ENCODE assay signal across 25 cellular contexts in genomic region chr11:61796127-61796526, GRCh38. TPM values are rescaled to one million over a fixed set of nuclear protein-coding genes. Genes with fewer than 3 reads are reported as not detected.
A peak's percentile ranks its signal among the peaks of the same experiment; 100 is the strongest.
DNase-seq lines count a peak whose midpoint lies in the region; ATAC-seq, FAIRE-seq and TF ChIP-seq lines count a peak whose summit lies in the region.
"Had no signal": no experiment of that assay in that cellular context is flagged by ENCODE, and none has a peak within 500 bp of the region (broad histone marks: within the 10 kb centered on the region; RNA-seq: fewer than 3 reads in every experiment).

No MANE protein-coding gene starts in this region.

- TF ChIP-seq CTCF in A673 (conservative IDR thresholded peaks at IDR 0.05; ENCODE audit: low read depth, low read length) (no peak), Loucy (conservative IDR thresholded peaks at IDR 0.05; ENCODE audit: low read length) (no peak), K562 (IDR thresholded peaks at IDR 0.05 in 2 of 3, conservative IDR thresholded peaks at IDR 0.05 in 1 of 3; ENCODE audit: insufficient read depth in 2 of 3, low read depth in 1 of 3, low read length in 3 of 3) (no peak)

- ATAC-seq in K562, result no peak
- ATAC-seq: HCT116, Panc1 had no signal

- H3F3A ChIP-seq in Loucy (ENCODE audit: low read depth), result peaks cover 4% of the 10 kb centered on the region; the same call in 1 of the 2 replicates

- peaks cover 3% of the 10 kb centered on the region for H3K9me1 ChIP-seq in K562 (ENCODE audit: control insufficient read depth, insufficient read depth, low read length)

- CTCF ChIA-PET in A673 (lab: Charles Lee) (interaction anchor here (0.9 to 3.0 kb wide), 5 partner anchors 102 to 312 kb away, joined by 3 to 12 read pairs (median 7); no protein-coding TSS in a partner anchor), K562 (lab: Yijun Ruan, JAX; ENCODE audit: low intra/inter-chr PET ratio) (no interaction called here)
- CTCF ChIA-PET in activated CD4-positive, alpha-beta T cell treated with anti-CD3 and anti-CD28 coated beads, Interleukin-2, amount 10 ng/mL, durations not matched to agents 7 days and 5 days (lab: Charles Lee), result interaction anchor here (0.6 to 6.7 kb wide), 9 partner anchors 8 to 316 kb away, joined by 3 to 57 read pairs (median 4); partner anchors contain the start of gene FADS1

- H3K4me1 ChIP-seq in A673 (ENCODE audit: insufficient read depth, low read length, poor library complexity, severe bottlenecking), result peaks cover 20% of the 10 kb centered on the region
- peaks cover 32% of the 10 kb centered on the region for H3K4me1 ChIP-seq in Loucy (ENCODE audit: insufficient read depth, low read length, poor library complexity, severe bottlenecking)
- peaks cover 36 to 49% of the 10 kb centered on the region in 2 experiments for H3K4me1 ChIP-seq in K562 (replicated peaks in 1 of 2; ENCODE audit: control insufficient read depth in 2 of 2, insufficient read depth in 2 of 2, low read length in 2 of 2)

- H3K9ac ChIP-seq in Loucy (ENCODE audit: low read depth, low read length, poor library complexity, severe bottlenecking) (no peak overlapping the region), K562 (ENCODE audit: insufficient read depth in 1 of 2, low read depth in 2 of 2, low read length in 2 of 2) (peak overlapping the region in 1 of 2 experiments; percentile 65; a peak in 2 of 4 replicates)
- H3K9ac ChIP-seq: KMS-11 had no signal

- H3K27me3 ChIP-seq in A673 (replicated peaks; ENCODE audit: insufficient read depth, low read depth, low read length, poor library complexity), result no peaks in the 10 kb centered on the region
- H3K27me3 ChIP-seq in Loucy (ENCODE audit: insufficient read depth, low read length, poor library complexity, severe bottlenecking), result peaks cover 5% of the 10 kb centered on the region
- no peaks in the 10 kb centered on the region for H3K27me3 ChIP-seq in K562 (ENCODE audit: control insufficient read depth in 2 of 2, insufficient read depth in 2 of 2, low read length in 2 of 2)
- H3K27me3 ChIP-seq: SJCRH30 had no signal

- BruUV-seq in A673 (replicated peaks; lab: Mats Ljungman, UMichigan), result no TSS peak
- no TSS peak for BruUV-seq in K562 (replicated peaks; lab: Mats Ljungman, UMichigan)

- H3K9me3 ChIP-seq in A673 (ENCODE audit: low read depth, low read length, poor library complexity, severe bottlenecking) (no peaks in the 10 kb centered on the region), Loucy (ENCODE audit: insufficient read depth, low read depth, low read length) (no peaks in the 10 kb centered on the region), K562 (replicated peaks; ENCODE audit: control insufficient read depth, insufficient read depth, low read depth, low read length) (no peaks in the 10 kb centered on the region)
- H3K9me3 ChIP-seq: SJCRH30 had no signal

- H4K20me1 ChIP-seq in Loucy (ENCODE audit: insufficient read depth, low read length, poor library complexity, severe bottlenecking), result peaks cover 45% of the 10 kb centered on the region
- no peaks in the 10 kb centered on the region; the same call in 1 of the 2 replicates for H4K20me1 ChIP-seq in K562 (replicated peaks; ENCODE audit: control insufficient read depth, insufficient read depth, low read length)

- no peak for TF ChIP-seq POLR2A in K562 (conservative IDR thresholded peaks at IDR 0.05)

- H3K36me3 ChIP-seq in A673 (ENCODE audit: insufficient read depth, low read length, poor library complexity, severe bottlenecking) (peaks cover 65% of the 10 kb centered on the region), Loucy (ENCODE audit: insufficient read depth, low read length) (peaks cover 25% of the 10 kb centered on the region; the same call in 1 of the 2 replicates), K562 (ENCODE audit: control insufficient read depth, insufficient read depth, low read length) (peaks cover 70% of the 10 kb centered on the region)

- WGBS in K562 (ENCODE audit: insufficient coverage, low coverage, missing lambda C conversion rate), result 92% methylated on average over 10 of the region's 11 CpGs

- H3K9me2 ChIP-seq in Loucy (replicated peaks; ENCODE audit: low read depth, low read length), result no peaks in the 10 kb centered on the region

- H2AFZ ChIP-seq in Loucy (ENCODE audit: low read length) (no peak overlapping the region), K562 (ENCODE audit: low read depth, low read length) (no peak overlapping the region)

- in situ Hi-C loops in K562 (cut with MboI), result loop anchor here (5.0 kb wide), 1 partner anchor 156 kb away; the partner anchor contains the start of gene BEST1

- no peak for DNase-seq in activated CD4-positive, alpha-beta T cell treated with anti-CD3 and anti-CD28 coated beads, Interleukin-2, amount 10 ng/mL, durations not matched to agents 24 days and 14 days
- no peak for DNase-seq in activated CD4-positive, alpha-beta T cell treated with anti-CD3 and anti-CD28 coated beads for 1 hour
- DNase-seq in A673 (ENCODE audit: low spot score) (no peak), K562 (ENCODE audit: extremely low read depth in 1 of 4, low spot score in 3 of 4) (no peak), posterior vena cava (ENCODE audit: low spot score) (no peak), NCI-H1694 treated with DMSO at 0.1 percent for 48 hours (lab: John Stamatoyannopoulos, UW) (no peak)
- DNase-seq in activated CD4-positive, alpha-beta T cell treated with anti-CD3 and anti-CD28 coated beads, Interleukin-2, amount 10 ng/mL, durations not matched to agents 7 days and 5 days, result no peak
- DNase-seq: CD4-positive, alpha-beta T cell; GOT3; NCI-H1694; NCI-H2081 treated with DMSO at 0.1 percent for 48 hours; NCI-H2171 treated with DMSO at 0.1 percent for 48 hours; NCI-H524 treated with DMSO at 0.1 percent for 48 hours; NCI-H82; SJCRH30 had no signal

- H3K4me3 Mint-ChIP-seq in activated CD4-positive, alpha-beta T cell treated with anti-CD3 and anti-CD28 coated beads, Interleukin-2, amount 10 ng/mL, durations not matched to agents 24 days and 14 days, result no peak overlapping the region
- H3K4me3 Mint-ChIP-seq in activated CD4-positive, alpha-beta T cell treated with anti-CD3 and anti-CD28 coated beads, Interleukin-2, amount 10 ng/mL, durations not matched to agents 7 days and 5 days, result no peak overlapping the region
- H3K4me3 Mint-ChIP-seq: B cell; CD4-positive, alpha-beta T cell had no signal

- peak overlapping the region; percentile 5 for H3K27ac ChIP-seq in A673 (ENCODE audit: low read depth, low read length, poor library complexity, severe bottlenecking)
- no peak overlapping the region for H3K27ac ChIP-seq in K562 (ENCODE audit: extremely low read depth, low read depth, low read length)
- H3K27ac ChIP-seq: KMS-11, SJCRH30 had no signal

- H3K4me1 Mint-ChIP-seq in activated CD4-positive, alpha-beta T cell treated with anti-CD3 and anti-CD28 coated beads, Interleukin-2, amount 10 ng/mL, durations not matched to agents 24 days and 14 days, result peaks cover 38% of the 10 kb centered on the region
- H3K4me1 Mint-ChIP-seq in activated CD4-positive, alpha-beta T cell treated with anti-CD3 and anti-CD28 coated beads, Interleukin-2, amount 10 ng/mL, durations not matched to agents 7 days and 5 days, result peaks cover 49% of the 10 kb centered on the region

- H3K79me2 ChIP-seq in Loucy (ENCODE audit: insufficient read depth, low read length) (peaks cover 78% of the 10 kb centered on the region), K562 (ENCODE audit: control insufficient read depth, insufficient read depth, low read length) (peaks cover 91% of the 10 kb centered on the region)

- intact Hi-C loops in activated CD4-positive, alpha-beta T cell treated with anti-CD3 and anti-CD28 coated beads, Interleukin-2, amount 10 ng/mL, durations not matched to agents 24 days and 14 days (cut with micrococcal nuclease), result loop anchor here (2.0 to 10.0 kb wide), 3 partner anchors 103 to 431 kb away; partner anchors contain the start of genes CYB561A3 and TMEM138
- intact Hi-C loops in A673 (cut with micrococcal nuclease; ENCODE audit: unreplicated experiment) (loop anchor here (2.0 to 5.0 kb wide), 3 partner anchors 76 to 313 kb away; no protein-coding TSS in a partner anchor), K562 (cut with micrococcal nuclease) (loop anchor here (2.0 kb wide), 5 partner anchors 75 to 313 kb away; partner anchors contain the start of gene FADS3), posterior vena cava (cut with DNase I) (loop anchor here (5.0 to 10.0 kb wide), 3 partner anchors 159 to 516 kb away; partner anchors contain the start of gene BEST1 (in 1 of the 2))

- peak overlapping the region; percentile 66 for H3K27ac Mint-ChIP-seq in activated CD4-positive, alpha-beta T cell treated with anti-CD3 and anti-CD28 coated beads, Interleukin-2, amount 10 ng/mL, durations not matched to agents 24 days and 14 days
- H3K27ac Mint-ChIP-seq in activated CD4-positive, alpha-beta T cell treated with anti-CD3 and anti-CD28 coated beads, Interleukin-2, amount 10 ng/mL, durations not matched to agents 7 days and 5 days, result no peak overlapping the region
- H3K27ac Mint-ChIP-seq: B cell; CD4-positive, alpha-beta T cell had no signal

- H3K4me3 ChIP-seq in A673 (ENCODE audit: low read depth, low read length, poor library complexity, severe bottlenecking) (no peak overlapping the region), Loucy (ENCODE audit: low read length, poor library complexity, severe bottlenecking) (no peak overlapping the region), K562 (no peak overlapping the region)
- H3K4me3 ChIP-seq: SJCRH30 had no signal

- no peaks in the 10 kb centered on the region for H3K9me3 Mint-ChIP-seq in activated CD4-positive, alpha-beta T cell treated with anti-CD3 and anti-CD28 coated beads, Interleukin-2, amount 10 ng/mL, durations not matched to agents 24 days and 14 days
- no peaks in the 10 kb centered on the region for H3K9me3 Mint-ChIP-seq in activated CD4-positive, alpha-beta T cell treated with anti-CD3 and anti-CD28 coated beads, Interleukin-2, amount 10 ng/mL, durations not matched to agents 7 days and 5 days
- H3K9me3 Mint-ChIP-seq: CD4-positive, alpha-beta T cell had no signal

- H3K36me3 Mint-ChIP-seq in activated CD4-positive, alpha-beta T cell treated with anti-CD3 and anti-CD28 coated beads, Interleukin-2, amount 10 ng/mL, durations not matched to agents 24 days and 14 days (ENCODE audit: low read depth), result peaks cover 57% of the 10 kb centered on the region
- H3K36me3 Mint-ChIP-seq in activated CD4-positive, alpha-beta T cell treated with anti-CD3 and anti-CD28 coated beads, Interleukin-2, amount 10 ng/mL, durations not matched to agents 7 days and 5 days (ENCODE audit: low read depth), result peaks cover 54% of the 10 kb centered on the region

- FAIRE-seq in K562 (lab: Jason Lieb, UNC), result no peak
- FAIRE-seq: A204.1, G401.6, GM12892, GM18507, HTR-8/SVneo had no signal

- no peaks in the 10 kb centered on the region for H3K27me3 Mint-ChIP-seq in activated CD4-positive, alpha-beta T cell treated with anti-CD3 and anti-CD28 coated beads, Interleukin-2, amount 10 ng/mL, durations not matched to agents 24 days and 14 days
- no peaks in the 10 kb centered on the region for H3K27me3 Mint-ChIP-seq in activated CD4-positive, alpha-beta T cell treated with anti-CD3 and anti-CD28 coated beads, Interleukin-2, amount 10 ng/mL, durations not matched to agents 7 days and 5 days
- H3K27me3 Mint-ChIP-seq: B cell; CD4-positive, alpha-beta T cell had no signal

- POLR2A ChIA-PET in A673 (lab: Charles Lee; ENCODE audit: low non-redundant PET), result no interaction called here
- POLR2A ChIA-PET in K562 (lab: Yijun Ruan, JAX), result interaction anchor here (0.6 to 3.4 kb wide), 10 partner anchors 11 to 312 kb away, joined by 3 to 25 read pairs (median 4); no protein-coding TSS in a partner anchor
- POLR2A ChIA-PET in activated CD4-positive, alpha-beta T cell treated with anti-CD3 and anti-CD28 coated beads, Interleukin-2, amount 10 ng/mL, durations not matched to agents 7 days and 5 days (lab: Charles Lee), result interaction anchor here (0.7 kb wide), 1 partner anchor 11 kb away, joined by 3 read pairs; no protein-coding TSS in a partner anchor

- TF ChIP-seq RAD21 in K562 (CRISPR knock-in tag; conservative IDR thresholded peaks at IDR 0.05 in 1 of 2, IDR thresholded peaks at IDR 0.05 in 1 of 2), result no peak

- H3K4me2 ChIP-seq in Loucy (ENCODE audit: low read depth, low read length, poor library complexity, severe bottlenecking) (peak overlapping the region; percentile 90), K562 (ENCODE audit: insufficient read depth, low read length) (no peak overlapping the region)
- H3K4me2 ChIP-seq: KMS-11 had no signal

- TF ChIP-seq EP300 in K562 (IDR thresholded peaks at IDR 0.05; ENCODE audit: low read length), result no peak

RNA-seq across cellular contexts. Expression of gene FEN1, which starts 3.4 kb away (rescaled TPM):
- total RNA-seq in activated CD4-positive, alpha-beta T cell treated with anti-CD3 and anti-CD28 coated beads, Interleukin-2, amount 10 ng/mL, durations not matched to agents 24 days and 14 days, result 144 and 152 TPM in 2 replicates
- total RNA-seq in A673 (2021) (140 and 152 TPM in 2 replicates), K562 (2014; rRNA removed) (156 and 172 TPM in 2 replicates), K562 (2014; rRNA removed; fragmentation: Illumina TruSeq; extraction: Trizol) (130 and 137 TPM in 2 replicates), K562 (2015; rRNA removed; fragmentation: Illumina TruSeq; extraction: Trizol) (150 and 154 TPM in 2 replicates), K562 (2021) (140 and 150 TPM in 2 replicates), posterior vena cava (1 to 10 TPM; 4.6 to 6.0 TPM)
- 27.9 and 42.4 TPM in 2 replicates for total RNA-seq in K562 (2011; cell fraction: chromatin; rRNA removed; ENCODE audit: low replicate concordance)
- total RNA-seq in K562 (2011; cell fraction: nucleolus; rRNA removed), result 50.0 and 60.9 TPM in 2 replicates
- 37.0 and 43.3 TPM in 2 replicates for total RNA-seq in K562 (2011; cell fraction: nucleoplasm; rRNA removed)
- polyA plus RNA-seq in K562 (2011; rRNA removed) (91.3 and 124 TPM in 2 replicates), K562 (2014; fragmentation: Illumina TruSeq; extraction: Trizol) (138 and 146 TPM in 2 replicates), K562 (2014; fragmentation: Nextera tagmentation; extraction: Ambion mirVana) (10 to 100 TPM; 58.1 to 86.8 TPM), K562 (2014; rRNA removed) (132 and 136 TPM in 2 replicates)
- 83.9 and 106 TPM in 2 replicates for polyA plus RNA-seq in K562 (2011; cell fraction: cytosol; rRNA removed)
- polyA plus RNA-seq in K562 (2011; cell fraction: nucleus; rRNA removed), result 28.7 and 36.3 TPM in 2 replicates
- 122 and 124 TPM in 2 replicates for polyA plus RNA-seq in K562 (2012)
- polyA minus RNA-seq in K562 (2011; rRNA and poly(A)+ RNA removed), result 77.5 and 111 TPM in 2 replicates
- 54.2 and 76.3 TPM in 2 replicates for polyA minus RNA-seq in K562 (2011; cell fraction: cytosol; rRNA and poly(A)+ RNA removed)
- 29.8 and 34.1 TPM in 2 replicates for polyA minus RNA-seq in K562 (2011; cell fraction: nucleus; rRNA and poly(A)+ RNA removed)
- total RNA-seq in activated CD4-positive, alpha-beta T cell treated with anti-CD3 and anti-CD28 coated beads, Interleukin-2, amount 10 ng/mL, durations not matched to agents 7 days and 5 days, result 100 to 1,000 TPM in 1 of 2 experiments, 10 to 100 TPM in 1; 98.6 to 118 TPM

RNA-seq across cellular contexts. Expression of gene TMEM258, which starts 3.7 kb away (rescaled TPM):
- total RNA-seq in activated CD4-positive, alpha-beta T cell treated with anti-CD3 and anti-CD28 coated beads, Interleukin-2, amount 10 ng/mL, durations not matched to agents 24 days and 14 days, result 179 and 187 TPM in 2 replicates
- 138 and 139 TPM in 2 replicates for total RNA-seq in A673 (2021)
- total RNA-seq in K562 (2011; cell fraction: chromatin; rRNA removed; ENCODE audit: low replicate concordance), result 88.0 and 142 TPM in 2 replicates
- total RNA-seq in K562 (2011; cell fraction: nucleolus; rRNA removed), result 195 and 216 TPM in 2 replicates
- total RNA-seq in K562 (2011; cell fraction: nucleoplasm; rRNA removed), result 192 and 237 TPM in 2 replicates
- 97.2 and 153 TPM in 2 replicates for total RNA-seq in K562 (2014; rRNA removed)
- 227 and 239 TPM in 2 replicates for total RNA-seq in K562 (2014; rRNA removed; fragmentation: Illumina TruSeq; extraction: Trizol)
- total RNA-seq in K562 (2015; rRNA removed; fragmentation: Illumina TruSeq; extraction: Trizol), result 221 and 231 TPM in 2 replicates
- total RNA-seq in K562 (2021), result 168 and 200 TPM in 2 replicates
- polyA plus RNA-seq in K562 (2011; rRNA removed), result 630 and 713 TPM in 2 replicates
- polyA plus RNA-seq in K562 (2011; cell fraction: cytosol; rRNA removed), result 728 and 1,027 TPM in 2 replicates
- 254 and 417 TPM in 2 replicates for polyA plus RNA-seq in K562 (2011; cell fraction: nucleus; rRNA removed)
- 426 and 696 TPM in 2 replicates for polyA plus RNA-seq in K562 (2012)
- 213 and 256 TPM in 2 replicates for polyA plus RNA-seq in K562 (2014; fragmentation: Illumina TruSeq; extraction: Trizol)
- 100 to 1,000 TPM; 794 to 856 TPM for polyA plus RNA-seq in K562 (2014; fragmentation: Nextera tagmentation; extraction: Ambion mirVana)
- 199 and 268 TPM in 2 replicates for polyA plus RNA-seq in K562 (2014; rRNA removed)
- polyA minus RNA-seq in K562 (2011; rRNA and poly(A)+ RNA removed), result 155 and 167 TPM in 2 replicates
- polyA minus RNA-seq in K562 (2011; cell fraction: cytosol; rRNA and poly(A)+ RNA removed), result 111 and 157 TPM in 2 replicates
- 46.0 and 84.9 TPM in 2 replicates for polyA minus RNA-seq in K562 (2011; cell fraction: nucleus; rRNA and poly(A)+ RNA removed)
- total RNA-seq in posterior vena cava, result 10 to 100 TPM; 78.2 to 84.7 TPM
- 100 to 1,000 TPM; 154 to 160 TPM for total RNA-seq in activated CD4-positive, alpha-beta T cell treated with anti-CD3 and anti-CD28 coated beads, Interleukin-2, amount 10 ng/mL, durations not matched to agents 7 days and 5 days

RNA-seq across cellular contexts. Expression of gene FADS1, which starts 20.7 kb away (rescaled TPM):
- 92.5 and 94.7 TPM in 2 replicates for total RNA-seq in activated CD4-positive, alpha-beta T cell treated with anti-CD3 and anti-CD28 coated beads, Interleukin-2, amount 10 ng/mL, durations not matched to agents 24 days and 14 days
- total RNA-seq in A673 (2021) (442 and 490 TPM in 2 replicates), K562 (2014; rRNA removed) (250 and 292 TPM in 2 replicates), K562 (2014; rRNA removed; fragmentation: Illumina TruSeq; extraction: Trizol) (367 and 390 TPM in 2 replicates), K562 (2015; rRNA removed; fragmentation: Illumina TruSeq; extraction: Trizol) (353 and 364 TPM in 2 replicates), K562 (2021) (378 and 411 TPM in 2 replicates), posterior vena cava (10 to 100 TPM; 28.8 to 29.8 TPM)
- total RNA-seq in K562 (2011; cell fraction: chromatin; rRNA removed; ENCODE audit: low replicate concordance), result 611 and 866 TPM in 2 replicates
- 866 and 894 TPM in 2 replicates for total RNA-seq in K562 (2011; cell fraction: nucleolus; rRNA removed)
- 825 and 959 TPM in 2 replicates for total RNA-seq in K562 (2011; cell fraction: nucleoplasm; rRNA removed)
- polyA plus RNA-seq in K562 (2011; rRNA removed) (747 and 864 TPM in 2 replicates), K562 (2014; fragmentation: Illumina TruSeq; extraction: Trizol) (394 and 457 TPM in 2 replicates), K562 (2014; fragmentation: Nextera tagmentation; extraction: Ambion mirVana) (100 to 1,000 TPM; 110 to 174 TPM), K562 (2014; rRNA removed) (295 and 314 TPM in 2 replicates)
- polyA plus RNA-seq in K562 (2011; cell fraction: cytosol; rRNA removed), result 1,005 and 1,028 TPM in 2 replicates
- 277 and 375 TPM in 2 replicates for polyA plus RNA-seq in K562 (2011; cell fraction: nucleus; rRNA removed)
- polyA plus RNA-seq in K562 (2012), result 228 and 290 TPM in 2 replicates
- 571 and 760 TPM in 2 replicates for polyA minus RNA-seq in K562 (2011; rRNA and poly(A)+ RNA removed)
- polyA minus RNA-seq in K562 (2011; cell fraction: cytosol; rRNA and poly(A)+ RNA removed), result 555 and 599 TPM in 2 replicates
- 280 and 292 TPM in 2 replicates for polyA minus RNA-seq in K562 (2011; cell fraction: nucleus; rRNA and poly(A)+ RNA removed)
- total RNA-seq in activated CD4-positive, alpha-beta T cell treated with anti-CD3 and anti-CD28 coated beads, Interleukin-2, amount 10 ng/mL, durations not matched to agents 7 days and 5 days, result 10 to 100 TPM; 25.7 to 27.1 TPM

RNA-seq across cellular contexts. Expression of gene FADS2, which starts 32.0 kb away (rescaled TPM):
- total RNA-seq in activated CD4-positive, alpha-beta T cell treated with anti-CD3 and anti-CD28 coated beads, Interleukin-2, amount 10 ng/mL, durations not matched to agents 24 days and 14 days, result 278 and 283 TPM in 2 replicates
- total RNA-seq in A673 (2021) (1,097 and 1,272 TPM in 2 replicates), K562 (2014; rRNA removed) (13.2 and 17.7 TPM in 2 replicates), K562 (2014; rRNA removed; fragmentation: Illumina TruSeq; extraction: Trizol) (14.5 and 16.2 TPM in 2 replicates), K562 (2015; rRNA removed; fragmentation: Illumina TruSeq; extraction: Trizol) (11.5 and 12.0 TPM in 2 replicates), K562 (2021) (28.6 and 30.4 TPM in 2 replicates), posterior vena cava (100 to 1,000 TPM in 1 of 2 donors, 10 to 100 TPM in 1; 60.3 to 123 TPM)
- total RNA-seq in K562 (2011; cell fraction: chromatin; rRNA removed; ENCODE audit: low replicate concordance), result 49.3 and 107 TPM in 2 replicates
- total RNA-seq in K562 (2011; cell fraction: nucleolus; rRNA removed), result 68.6 and 70.4 TPM in 2 replicates
- total RNA-seq in K562 (2011; cell fraction: nucleoplasm; rRNA removed), result 66.5 and 86.0 TPM in 2 replicates
- polyA plus RNA-seq in K562 (2011; rRNA removed) (42.8 and 57.1 TPM in 2 replicates), K562 (2014; fragmentation: Illumina TruSeq; extraction: Trizol) (33.9 and 39.7 TPM in 2 replicates), K562 (2014; fragmentation: Nextera tagmentation; extraction: Ambion mirVana) (1 to 10 TPM; 2.9 to 5.3 TPM), K562 (2014; rRNA removed) (23.9 and 27.2 TPM in 2 replicates)
- 45.6 and 51.9 TPM in 2 replicates for polyA plus RNA-seq in K562 (2011; cell fraction: cytosol; rRNA removed)
- polyA plus RNA-seq in K562 (2011; cell fraction: nucleus; rRNA removed), result 34.1 and 48.4 TPM in 2 replicates
- 27.8 and 43.6 TPM in 2 replicates for polyA plus RNA-seq in K562 (2012)
- polyA minus RNA-seq in K562 (2011; rRNA and poly(A)+ RNA removed), result 38.9 and 48.8 TPM in 2 replicates
- polyA minus RNA-seq in K562 (2011; cell fraction: cytosol; rRNA and poly(A)+ RNA removed), result 21.3 and 32.6 TPM in 2 replicates
- polyA minus RNA-seq in K562 (2011; cell fraction: nucleus; rRNA and poly(A)+ RNA removed), result 10.5 and 15.2 TPM in 2 replicates
- total RNA-seq in activated CD4-positive, alpha-beta T cell treated with anti-CD3 and anti-CD28 coated beads, Interleukin-2, amount 10 ng/mL, durations not matched to agents 7 days and 5 days, result 100 to 1,000 TPM; 128 to 135 TPM

RNA-seq across cellular contexts. Expression of gene MYRF, which starts 43.7 kb away (rescaled TPM):
- 1.1 and 1.2 TPM in 2 replicates for total RNA-seq in activated CD4-positive, alpha-beta T cell treated with anti-CD3 and anti-CD28 coated beads, Interleukin-2, amount 10 ng/mL, durations not matched to agents 24 days and 14 days
- total RNA-seq in A673 (2021) (11.2 and 14.6 TPM in 2 replicates), K562 (2014; rRNA removed) (7.1 and 11.0 TPM in 2 replicates), K562 (2014; rRNA removed; fragmentation: Illumina TruSeq; extraction: Trizol) (2.6 and 3.3 TPM in 2 replicates), K562 (2015; rRNA removed; fragmentation: Illumina TruSeq; extraction: Trizol) (4.0 and 4.1 TPM in 2 replicates), K562 (2021) (21.4 and 25.8 TPM in 2 replicates), posterior vena cava (1 to 10 TPM; 3.1 to 3.7 TPM)
- 95.5 and 239 TPM in 2 replicates for total RNA-seq in K562 (2011; cell fraction: chromatin; rRNA removed; ENCODE audit: low replicate concordance)
- total RNA-seq in K562 (2011; cell fraction: nucleolus; rRNA removed), result 109 and 132 TPM in 2 replicates
- 92.2 and 107 TPM in 2 replicates for total RNA-seq in K562 (2011; cell fraction: nucleoplasm; rRNA removed)
- polyA plus RNA-seq in K562 (2011; rRNA removed) (10.4 and 16.6 TPM in 2 replicates), K562 (2014; fragmentation: Illumina TruSeq; extraction: Trizol) (14.7 and 17.8 TPM in 2 replicates), K562 (2014; fragmentation: Nextera tagmentation; extraction: Ambion mirVana) (1 to 10 TPM; 2.3 TPM), K562 (2014; rRNA removed) (15.6 and 17.4 TPM in 2 replicates)
- polyA plus RNA-seq in K562 (2011; cell fraction: cytosol; rRNA removed), result 13.6 and 26.3 TPM in 2 replicates
- polyA plus RNA-seq in K562 (2011; cell fraction: nucleus; rRNA removed), result 104 and 152 TPM in 2 replicates
- 14.8 and 25.8 TPM in 2 replicates for polyA plus RNA-seq in K562 (2012)
- 6.8 and 8.5 TPM in 2 replicates for polyA minus RNA-seq in K562 (2011; rRNA and poly(A)+ RNA removed)
- polyA minus RNA-seq in K562 (2011; cell fraction: cytosol; rRNA and poly(A)+ RNA removed), result 22.7 and 23.9 TPM in 2 replicates
- 32.4 and 34.1 TPM in 2 replicates for polyA minus RNA-seq in K562 (2011; cell fraction: nucleus; rRNA and poly(A)+ RNA removed)
- 1 to 10 TPM; 1.1 to 1.2 TPM for total RNA-seq in activated CD4-positive, alpha-beta T cell treated with anti-CD3 and anti-CD28 coated beads, Interleukin-2, amount 10 ng/mL, durations not matched to agents 7 days and 5 days

Comparison
In these comparisons a context has a peak if more than half of its experiments do, and no peak if none do; other contexts are left out.
1. RNA of gene FEN1, which starts 3.4 kb away (total RNA-seq): 27.9 to 172 TPM in K562, 140 to 152 TPM in A673, 144 to 152 TPM in activated CD4-positive, alpha-beta T cell treated with anti-CD3 and anti-CD28 coated beads, Interleukin-2, amount 10 ng/mL, durations not matched to agents 24 days and 14 days and 98.6 to 118 TPM in activated CD4-positive, alpha-beta T cell treated with anti-CD3 and anti-CD28 coated beads, Interleukin-2, amount 10 ng/mL, durations not matched to agents 7 days and 5 days; 4.6 to 6.0 TPM in posterior vena cava; every median in the first group is over 4 times any median in the second.